ENCODE assay signal across 1 cellular context in genomic region chr17:7281074-7281952, GRCh38.
A peak's percentile ranks its signal among the peaks of the same experiment; 100 is the strongest.
TF ChIP-seq lines count a peak whose summit lies in the region.

Gene SLC2A4, plus strand, starts transcription at chr17:7281718. Its CDS starts 217 bp downstream, at chr17:7281935.

TF ChIP-seq in HepG2, 621 proteins besides CTCF, POLR2A, EP300 and RAD21 (continued from another document and continues in another):
- peak; percentile 76 for TF ChIP-seq PATZ1 (CRISPR knock-in tag; IDR thresholded peaks at IDR 0.05)
- peak; percentile 15; the same call in 1 of the 2 replicates for TF ChIP-seq TAF1 (CRISPR knock-in tag; IDR thresholded peaks at IDR 0.05)
- no peak for TF ChIP-seq THYN1 (CRISPR knock-in tag; IDR thresholded peaks at IDR 0.05; ENCODE audit: borderline replicate concordance, low read depth)
- 0 out of 2 replicates have a peak, but pooled peaks have one; percentile 26 for TF ChIP-seq THAP8 (CRISPR knock-in tag; IDR thresholded peaks at IDR 0.05; ENCODE audit: borderline replicate concordance)
- TF ChIP-seq, protein P1, sequence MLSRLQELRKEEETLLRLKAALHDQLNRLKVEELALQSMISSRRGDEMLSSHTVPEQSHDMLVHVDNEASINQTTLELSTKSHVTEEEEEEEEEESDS (CRISPR knock-in tag; IDR thresholded peaks at IDR 0.05; ENCODE audit: borderline replicate concordance): no peak
- no peak for TF ChIP-seq FOXP1 (IDR thresholded peaks at IDR 0.05)
- TF ChIP-seq FOXP1 (CRISPR knock-in tag; IDR thresholded peaks at IDR 0.05): no peak
- no peak for TF ChIP-seq RARA (CRISPR knock-in tag; IDR thresholded peaks at IDR 0.05)
- TF ChIP-seq TAF15 (IDR thresholded peaks at IDR 0.05; ENCODE audit: low read depth, low read length, poor library complexity, severe bottlenecking): no peak
- TF ChIP-seq ZFP36 (IDR thresholded peaks at IDR 0.05; ENCODE audit: borderline replicate concordance, low read depth, low read length, partially characterized antibody): no peak
- TF ChIP-seq TCF7 (IDR thresholded peaks at IDR 0.05; ENCODE audit: low read depth): peak; percentile 73
- TF ChIP-seq ZNF564 (CRISPR knock-in tag; IDR thresholded peaks at IDR 0.05): no peak
- TF ChIP-seq, protein P2, sequence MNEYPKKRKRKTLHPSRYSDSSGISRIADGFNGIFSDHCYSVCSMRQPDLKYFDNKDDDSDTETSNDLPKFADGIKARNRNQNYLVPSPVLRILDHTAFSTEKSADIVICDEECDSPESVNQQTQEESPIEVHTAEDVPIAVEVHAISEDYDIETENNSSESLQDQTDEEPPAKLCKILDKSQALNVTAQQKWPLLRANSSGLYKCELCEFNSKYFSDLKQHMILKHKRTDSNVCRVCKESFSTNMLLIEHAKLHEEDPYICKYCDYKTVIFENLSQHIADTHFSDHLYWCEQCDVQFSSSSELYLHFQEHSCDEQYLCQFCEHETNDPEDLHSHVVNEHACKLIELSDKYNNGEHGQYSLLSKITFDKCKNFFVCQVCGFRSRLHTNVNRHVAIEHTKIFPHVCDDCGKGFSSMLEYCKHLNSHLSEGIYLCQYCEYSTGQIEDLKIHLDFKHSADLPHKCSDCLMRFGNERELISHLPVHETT (CRISPR knock-in tag; conservative IDR thresholded peaks at IDR 0.05): no peak
- no peak for TF ChIP-seq ZNF770 (CRISPR knock-in tag; IDR thresholded peaks at IDR 0.05)
- TF ChIP-seq HNF1B (CRISPR knock-in tag; IDR thresholded peaks at IDR 0.05): 0 out of 2 replicates have a peak, but pooled peaks have one; percentile 46
- no peak for TF ChIP-seq HDAC2 (CRISPR knock-in tag; IDR thresholded peaks at IDR 0.05)
- TF ChIP-seq CREB1 (IDR thresholded peaks at IDR 0.05): peak; percentile 27; the same call in 1 of the 2 replicates
- 0 out of 2 replicates have a peak, but pooled peaks have one; percentile 27 for TF ChIP-seq CREB1 (CRISPR knock-in tag; IDR thresholded peaks at IDR 0.05)
- TF ChIP-seq, protein P3, sequence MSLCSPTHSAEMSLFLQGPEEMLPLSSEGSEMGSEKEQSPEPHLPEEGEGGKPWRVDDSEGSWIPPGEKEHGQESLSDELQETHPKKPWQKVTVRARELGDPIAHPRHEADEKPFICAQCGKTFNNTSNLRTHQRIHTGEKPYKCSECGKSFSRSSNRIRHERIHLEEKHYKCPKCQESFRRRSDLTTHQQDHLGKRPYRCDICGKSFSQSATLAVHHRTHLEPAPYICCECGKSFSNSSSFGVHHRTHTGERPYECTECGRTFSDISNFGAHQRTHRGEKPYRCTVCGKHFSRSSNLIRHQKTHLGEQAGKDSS (CRISPR knock-in tag; IDR thresholded peaks at IDR 0.05; ENCODE audit: borderline replicate concordance, low read depth): no peak
- TF ChIP-seq PRPF4 (IDR thresholded peaks at IDR 0.05; ENCODE audit: low read depth, low read length, poor library complexity, severe bottlenecking): no peak
- no peak for TF ChIP-seq RFX5 (IDR thresholded peaks at IDR 0.05; ENCODE audit: low read depth, low read length)
- no peak; the same call in 1 of the 2 replicates for TF ChIP-seq SPEN (CRISPR knock-in tag; IDR thresholded peaks at IDR 0.05; ENCODE audit: low read depth)
- peak; percentile 95 for TF ChIP-seq SP4 (CRISPR knock-in tag; IDR thresholded peaks at IDR 0.05)
- TF ChIP-seq, protein P4, sequence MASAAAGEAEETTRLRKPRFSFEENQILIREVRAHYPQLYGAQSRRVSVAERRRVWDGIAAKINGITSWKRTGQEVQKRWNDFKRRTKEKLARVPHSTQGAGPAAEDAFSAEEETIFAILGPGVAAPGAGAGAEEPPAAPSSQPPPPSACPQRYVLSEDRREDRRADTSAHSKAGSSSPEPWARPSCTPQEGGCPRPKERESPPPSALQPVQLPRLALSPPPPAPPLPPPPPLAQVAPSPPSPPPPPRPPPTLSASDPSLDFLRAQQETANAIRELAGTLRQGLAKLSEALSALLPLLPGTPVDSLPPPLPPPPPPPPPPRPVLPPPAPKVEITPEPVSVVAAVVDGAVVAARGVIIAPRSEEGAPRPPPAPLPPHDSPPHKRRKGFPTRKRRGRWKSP (CRISPR knock-in tag; IDR thresholded peaks at IDR 0.05): 0 out of 2 replicates have a peak, but pooled peaks have one; percentile 8
- TF ChIP-seq IRF1 (CRISPR knock-in tag; IDR thresholded peaks at IDR 0.05; ENCODE audit: low read depth): no peak
- TF ChIP-seq JUNB (CRISPR knock-in tag; IDR thresholded peaks at IDR 0.05; ENCODE audit: borderline replicate concordance): no peak
- no peak for TF ChIP-seq ZNF577 (CRISPR knock-in tag; IDR thresholded peaks at IDR 0.05; ENCODE audit: borderline replicate concordance, low read depth)
- no peak for TF ChIP-seq ZNF513 (CRISPR knock-in tag; conservative IDR thresholded peaks at IDR 0.05)
- TF ChIP-seq RBAK (CRISPR knock-in tag; IDR thresholded peaks at IDR 0.05): no peak
- 0 out of 2 replicates have a peak, but pooled peaks have one; percentile 7 for TF ChIP-seq SOX13 (IDR thresholded peaks at IDR 0.05)
- TF ChIP-seq SOX13 (CRISPR knock-in tag; conservative IDR thresholded peaks at IDR 0.05 in 1 of 2, IDR thresholded peaks at IDR 0.05 in 1 of 2): no peak
- no peak for TF ChIP-seq NFE2 (CRISPR knock-in tag; IDR thresholded peaks at IDR 0.05)
- TF ChIP-seq, protein P5, sequence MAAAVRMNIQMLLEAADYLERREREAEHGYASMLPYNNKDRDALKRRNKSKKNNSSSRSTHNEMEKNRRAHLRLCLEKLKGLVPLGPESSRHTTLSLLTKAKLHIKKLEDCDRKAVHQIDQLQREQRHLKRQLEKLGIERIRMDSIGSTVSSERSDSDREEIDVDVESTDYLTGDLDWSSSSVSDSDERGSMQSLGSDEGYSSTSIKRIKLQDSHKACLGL (CRISPR knock-in tag; IDR thresholded peaks at IDR 0.05): peak; percentile 74; the same call in 1 of the 2 replicates
- no peak for TF ChIP-seq ADNP (CRISPR knock-in tag; IDR thresholded peaks at IDR 0.05)
- TF ChIP-seq CENPT (CRISPR knock-in tag; IDR thresholded peaks at IDR 0.05; ENCODE audit: low read depth): no peak
- no peak for TF ChIP-seq ZNF724P (CRISPR knock-in tag; IDR thresholded peaks at IDR 0.05; ENCODE audit: borderline replicate concordance)
- TF ChIP-seq DPF2 (CRISPR knock-in tag; IDR thresholded peaks at IDR 0.05; ENCODE audit: borderline replicate concordance, low read depth): no peak
- TF ChIP-seq SIN3A (IDR thresholded peaks at IDR 0.05; ENCODE audit: borderline replicate concordance, low read depth, low read length): peak; percentile 80; the same call in 1 of the 2 replicates
- TF ChIP-seq ZFP36L1 (CRISPR knock-in tag; IDR thresholded peaks at IDR 0.05): 0 out of 2 replicates have a peak, but pooled peaks have one; percentile 59
- 0 out of 2 replicates have a peak, but pooled peaks have one; percentile 2 for TF ChIP-seq ZNF274 (CRISPR knock-in tag; IDR thresholded peaks at IDR 0.05)
- TF ChIP-seq GATA4 (IDR thresholded peaks at IDR 0.05; ENCODE audit: borderline replicate concordance, low read depth): no peak
- no peak for TF ChIP-seq LCORL (IDR thresholded peaks at IDR 0.05)
- TF ChIP-seq LCORL (CRISPR knock-in tag; IDR thresholded peaks at IDR 0.05): no peak
- no peak for TF ChIP-seq NFIB (CRISPR knock-in tag; IDR thresholded peaks at IDR 0.05; ENCODE audit: borderline replicate concordance)
- peak; percentile 65 for TF ChIP-seq HNRNPLL (IDR thresholded peaks at IDR 0.05; ENCODE audit: low read depth, low read length, poor library complexity, severe bottlenecking)
- no peak for TF ChIP-seq ZNF331 (CRISPR knock-in tag; IDR thresholded peaks at IDR 0.05)
- no peak for TF ChIP-seq RAD51 (IDR thresholded peaks at IDR 0.05; ENCODE audit: borderline replicate concordance)
- TF ChIP-seq PREB (CRISPR knock-in tag; IDR thresholded peaks at IDR 0.05): no peak
- TF ChIP-seq FOXP4 (CRISPR knock-in tag; IDR thresholded peaks at IDR 0.05): no peak
- no peak for TF ChIP-seq STAT5B (CRISPR knock-in tag; IDR thresholded peaks at IDR 0.05)
